In the genomic region with DNA sequence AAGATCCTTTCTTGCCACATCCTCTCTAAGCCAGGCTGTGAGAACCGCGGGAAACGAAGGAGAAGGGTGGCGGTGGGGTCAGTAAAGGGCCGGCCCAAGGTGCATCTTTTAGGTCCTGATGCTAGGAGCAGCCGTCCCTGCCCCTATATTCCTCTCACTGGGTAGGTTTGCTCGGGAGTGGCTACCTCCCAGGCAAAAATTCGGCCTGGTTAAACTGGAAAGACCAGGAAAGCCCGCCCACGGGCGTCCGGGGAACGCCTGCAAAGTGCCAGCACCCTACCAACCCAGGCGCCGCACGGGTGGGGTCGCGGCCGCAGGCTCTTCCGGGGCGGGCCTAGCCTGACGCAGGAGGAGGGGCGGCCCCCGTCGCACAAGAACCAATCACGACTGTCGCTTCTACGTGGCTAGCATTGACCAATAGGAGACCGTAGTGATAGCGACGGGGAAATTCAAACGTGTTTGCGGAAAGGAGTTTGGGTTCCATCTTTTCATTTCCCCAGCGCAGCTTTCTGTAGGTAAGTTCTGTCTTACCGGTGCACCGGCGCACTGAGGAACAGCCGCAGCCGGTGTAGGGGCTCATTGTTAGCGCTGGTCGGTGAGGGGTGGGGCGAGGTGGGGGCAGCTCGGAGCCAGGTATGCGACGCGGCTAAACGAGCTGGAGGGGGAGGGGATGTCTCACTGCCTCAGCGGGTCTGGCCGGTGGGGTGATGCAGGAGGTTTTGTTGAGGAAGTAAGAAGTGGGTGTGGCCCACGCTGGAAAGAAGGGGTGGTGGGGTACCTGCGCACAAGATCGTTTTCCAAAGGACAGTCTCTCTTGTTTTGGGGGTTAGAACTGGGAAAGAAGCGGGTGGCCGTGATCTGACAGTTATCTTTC, we compare ENCODE assay signal across 1 cellular context.
TF ChIP-seq lines count a peak whose summit lies in the region.

A gene (plus strand): TSS at position 451 of the 874 bp plus-strand sequence. CDS start 1,195 bp downstream, outside the sequence.

TF ChIP-seq in HepG2, 621 proteins besides CTCF, POLR2A, EP300 and RAD21 (continued from another document and continues in another):
- TF ChIP-seq, protein P1, sequence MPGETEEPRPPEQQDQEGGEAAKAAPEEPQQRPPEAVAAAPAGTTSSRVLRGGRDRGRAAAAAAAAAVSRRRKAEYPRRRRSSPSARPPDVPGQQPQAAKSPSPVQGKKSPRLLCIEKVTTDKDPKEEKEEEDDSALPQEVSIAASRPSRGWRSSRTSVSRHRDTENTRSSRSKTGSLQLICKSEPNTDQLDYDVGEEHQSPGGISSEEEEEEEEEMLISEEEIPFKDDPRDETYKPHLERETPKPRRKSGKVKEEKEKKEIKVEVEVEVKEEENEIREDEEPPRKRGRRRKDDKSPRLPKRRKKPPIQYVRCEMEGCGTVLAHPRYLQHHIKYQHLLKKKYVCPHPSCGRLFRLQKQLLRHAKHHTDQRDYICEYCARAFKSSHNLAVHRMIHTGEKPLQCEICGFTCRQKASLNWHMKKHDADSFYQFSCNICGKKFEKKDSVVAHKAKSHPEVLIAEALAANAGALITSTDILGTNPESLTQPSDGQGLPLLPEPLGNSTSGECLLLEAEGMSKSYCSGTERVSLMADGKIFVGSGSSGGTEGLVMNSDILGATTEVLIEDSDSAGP (CRISPR knock-in tag; IDR thresholded peaks at IDR 0.05; ENCODE audit: borderline replicate concordance) = peak; percentile 25; the same call in 1 of the 2 replicates
- TF ChIP-seq, protein P2, sequence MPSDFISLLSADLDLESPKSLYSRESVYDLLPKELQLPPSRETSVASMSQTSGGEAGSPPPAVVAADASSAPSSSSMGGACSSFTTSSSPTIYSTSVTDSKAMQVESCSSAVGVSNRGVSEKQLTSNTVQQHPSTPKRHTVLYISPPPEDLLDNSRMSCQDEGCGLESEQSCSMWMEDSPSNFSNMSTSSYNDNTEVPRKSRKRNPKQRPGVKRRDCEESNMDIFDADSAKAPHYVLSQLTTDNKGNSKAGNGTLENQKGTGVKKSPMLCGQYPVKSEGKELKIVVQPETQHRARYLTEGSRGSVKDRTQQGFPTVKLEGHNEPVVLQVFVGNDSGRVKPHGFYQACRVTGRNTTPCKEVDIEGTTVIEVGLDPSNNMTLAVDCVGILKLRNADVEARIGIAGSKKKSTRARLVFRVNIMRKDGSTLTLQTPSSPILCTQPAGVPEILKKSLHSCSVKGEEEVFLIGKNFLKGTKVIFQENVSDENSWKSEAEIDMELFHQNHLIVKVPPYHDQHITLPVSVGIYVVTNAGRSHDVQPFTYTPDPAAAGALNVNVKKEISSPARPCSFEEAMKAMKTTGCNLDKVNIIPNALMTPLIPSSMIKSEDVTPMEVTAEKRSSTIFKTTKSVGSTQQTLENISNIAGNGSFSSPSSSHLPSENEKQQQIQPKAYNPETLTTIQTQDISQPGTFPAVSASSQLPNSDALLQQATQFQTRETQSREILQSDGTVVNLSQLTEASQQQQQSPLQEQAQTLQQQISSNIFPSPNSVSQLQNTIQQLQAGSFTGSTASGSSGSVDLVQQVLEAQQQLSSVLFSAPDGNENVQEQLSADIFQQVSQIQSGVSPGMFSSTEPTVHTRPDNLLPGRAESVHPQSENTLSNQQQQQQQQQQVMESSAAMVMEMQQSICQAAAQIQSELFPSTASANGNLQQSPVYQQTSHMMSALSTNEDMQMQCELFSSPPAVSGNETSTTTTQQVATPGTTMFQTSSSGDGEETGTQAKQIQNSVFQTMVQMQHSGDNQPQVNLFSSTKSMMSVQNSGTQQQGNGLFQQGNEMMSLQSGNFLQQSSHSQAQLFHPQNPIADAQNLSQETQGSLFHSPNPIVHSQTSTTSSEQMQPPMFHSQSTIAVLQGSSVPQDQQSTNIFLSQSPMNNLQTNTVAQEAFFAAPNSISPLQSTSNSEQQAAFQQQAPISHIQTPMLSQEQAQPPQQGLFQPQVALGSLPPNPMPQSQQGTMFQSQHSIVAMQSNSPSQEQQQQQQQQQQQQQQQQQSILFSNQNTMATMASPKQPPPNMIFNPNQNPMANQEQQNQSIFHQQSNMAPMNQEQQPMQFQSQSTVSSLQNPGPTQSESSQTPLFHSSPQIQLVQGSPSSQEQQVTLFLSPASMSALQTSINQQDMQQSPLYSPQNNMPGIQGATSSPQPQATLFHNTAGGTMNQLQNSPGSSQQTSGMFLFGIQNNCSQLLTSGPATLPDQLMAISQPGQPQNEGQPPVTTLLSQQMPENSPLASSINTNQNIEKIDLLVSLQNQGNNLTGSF (CRISPR knock-in tag; IDR thresholded peaks at IDR 0.05) = no peak
- TF ChIP-seq PHB2 (IDR thresholded peaks at IDR 0.05; ENCODE audit: partially characterized antibody) = no peak
- no peak for TF ChIP-seq TCF7L2 (IDR thresholded peaks at IDR 0.05; ENCODE audit: low read depth, low read length)
- TF ChIP-seq ZNF550 (CRISPR knock-in tag; IDR thresholded peaks at IDR 0.05; ENCODE audit: borderline replicate concordance) = no peak
- TF ChIP-seq YEATS4 (CRISPR knock-in tag; IDR thresholded peaks at IDR 0.05; ENCODE audit: borderline replicate concordance) = no peak
- TF ChIP-seq HOXD1 (CRISPR knock-in tag; IDR thresholded peaks at IDR 0.05) = no peak
- TF ChIP-seq ZNF234 (CRISPR knock-in tag; conservative IDR thresholded peaks at IDR 0.05) = no peak
- TF ChIP-seq GFI1 (CRISPR knock-in tag; IDR thresholded peaks at IDR 0.05; ENCODE audit: borderline replicate concordance) = no peak
- no peak for TF ChIP-seq CBX5 (CRISPR knock-in tag; IDR thresholded peaks at IDR 0.05; ENCODE audit: borderline replicate concordance)
- peak; percentile 91 for TF ChIP-seq NFYB (CRISPR knock-in tag; IDR thresholded peaks at IDR 0.05)
- TF ChIP-seq NPAS2 (CRISPR knock-in tag; IDR thresholded peaks at IDR 0.05; ENCODE audit: borderline replicate concordance) = no peak
- TF ChIP-seq DNMT1 (CRISPR knock-in tag; IDR thresholded peaks at IDR 0.05) = no peak
- peak; percentile 77 for TF ChIP-seq ZFX (CRISPR knock-in tag; IDR thresholded peaks at IDR 0.05; ENCODE audit: low read depth)
- no peak for TF ChIP-seq SKI (IDR thresholded peaks at IDR 0.05; ENCODE audit: partially characterized antibody)
- TF ChIP-seq, protein P3, sequence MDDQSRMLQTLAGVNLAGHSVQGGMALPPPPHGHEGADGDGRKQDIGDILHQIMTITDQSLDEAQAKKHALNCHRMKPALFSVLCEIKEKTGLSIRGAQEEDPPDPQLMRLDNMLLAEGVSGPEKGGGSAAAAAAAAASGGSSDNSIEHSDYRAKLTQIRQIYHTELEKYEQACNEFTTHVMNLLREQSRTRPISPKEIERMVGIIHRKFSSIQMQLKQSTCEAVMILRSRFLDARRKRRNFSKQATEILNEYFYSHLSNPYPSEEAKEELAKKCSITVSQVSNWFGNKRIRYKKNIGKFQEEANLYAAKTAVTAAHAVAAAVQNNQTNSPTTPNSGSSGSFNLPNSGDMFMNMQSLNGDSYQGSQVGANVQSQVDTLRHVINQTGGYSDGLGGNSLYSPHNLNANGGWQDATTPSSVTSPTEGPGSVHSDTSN (CRISPR knock-in tag; IDR thresholded peaks at IDR 0.05; ENCODE audit: borderline replicate concordance) = no peak
- no peak for TF ChIP-seq ZNF577 (CRISPR knock-in tag; IDR thresholded peaks at IDR 0.05; ENCODE audit: borderline replicate concordance, low read depth)
- peak; percentile 84 for TF ChIP-seq MAZ (IDR thresholded peaks at IDR 0.05; ENCODE audit: borderline replicate concordance, low read depth, low read length)
- TF ChIP-seq MAZ (CRISPR knock-in tag; IDR thresholded peaks at IDR 0.05; ENCODE audit: low read depth) = no peak
- no peak for TF ChIP-seq IKZF1 (IDR thresholded peaks at IDR 0.05)
- no peak for TF ChIP-seq ZNF652 (CRISPR knock-in tag; IDR thresholded peaks at IDR 0.05; ENCODE audit: borderline replicate concordance, low read depth)
- TF ChIP-seq, protein P4, sequence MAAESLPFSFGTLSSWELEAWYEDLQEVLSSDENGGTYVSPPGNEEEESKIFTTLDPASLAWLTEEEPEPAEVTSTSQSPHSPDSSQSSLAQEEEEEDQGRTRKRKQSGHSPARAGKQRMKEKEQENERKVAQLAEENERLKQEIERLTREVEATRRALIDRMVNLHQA (CRISPR knock-in tag; IDR thresholded peaks at IDR 0.05) = no peak
- TF ChIP-seq, protein P5, sequence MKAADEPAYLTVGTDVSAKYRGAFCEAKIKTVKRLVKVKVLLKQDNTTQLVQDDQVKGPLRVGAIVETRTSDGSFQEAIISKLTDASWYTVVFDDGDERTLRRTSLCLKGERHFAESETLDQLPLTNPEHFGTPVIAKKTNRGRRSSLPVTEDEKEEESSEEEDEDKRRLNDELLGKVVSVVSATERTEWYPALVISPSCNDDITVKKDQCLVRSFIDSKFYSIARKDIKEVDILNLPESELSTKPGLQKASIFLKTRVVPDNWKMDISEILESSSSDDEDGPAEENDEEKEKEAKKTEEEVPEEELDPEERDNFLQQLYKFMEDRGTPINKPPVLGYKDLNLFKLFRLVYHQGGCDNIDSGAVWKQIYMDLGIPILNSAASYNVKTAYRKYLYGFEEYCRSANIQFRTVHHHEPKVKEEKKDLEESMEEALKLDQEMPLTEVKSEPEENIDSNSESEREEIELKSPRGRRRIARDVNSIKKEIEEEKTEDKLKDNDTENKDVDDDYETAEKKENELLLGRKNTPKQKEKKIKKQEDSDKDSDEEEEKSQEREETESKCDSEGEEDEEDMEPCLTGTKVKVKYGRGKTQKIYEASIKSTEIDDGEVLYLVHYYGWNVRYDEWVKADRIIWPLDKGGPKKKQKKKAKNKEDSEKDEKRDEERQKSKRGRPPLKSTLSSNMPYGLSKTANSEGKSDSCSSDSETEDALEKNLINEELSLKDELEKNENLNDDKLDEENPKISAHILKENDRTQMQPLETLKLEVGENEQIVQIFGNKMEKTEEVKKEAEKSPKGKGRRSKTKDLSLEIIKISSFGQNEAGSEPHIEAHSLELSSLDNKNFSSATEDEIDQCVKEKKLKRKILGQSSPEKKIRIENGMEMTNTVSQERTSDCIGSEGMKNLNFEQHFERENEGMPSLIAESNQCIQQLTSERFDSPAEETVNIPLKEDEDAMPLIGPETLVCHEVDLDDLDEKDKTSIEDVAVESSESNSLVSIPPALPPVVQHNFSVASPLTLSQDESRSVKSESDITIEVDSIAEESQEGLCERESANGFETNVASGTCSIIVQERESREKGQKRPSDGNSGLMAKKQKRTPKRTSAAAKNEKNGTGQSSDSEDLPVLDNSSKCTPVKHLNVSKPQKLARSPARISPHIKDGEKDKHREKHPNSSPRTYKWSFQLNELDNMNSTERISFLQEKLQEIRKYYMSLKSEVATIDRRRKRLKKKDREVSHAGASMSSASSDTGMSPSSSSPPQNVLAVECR (CRISPR knock-in tag; IDR thresholded peaks at IDR 0.05; ENCODE audit: borderline replicate concordance) = peak; percentile 99
- no peak for TF ChIP-seq GZF1 (CRISPR knock-in tag; IDR thresholded peaks at IDR 0.05)
- peak; percentile 82 for TF ChIP-seq KMT2A (CRISPR knock-in tag; IDR thresholded peaks at IDR 0.05)
- TF ChIP-seq KLF6 (CRISPR knock-in tag; IDR thresholded peaks at IDR 0.05) = no peak
- TF ChIP-seq, protein P6, sequence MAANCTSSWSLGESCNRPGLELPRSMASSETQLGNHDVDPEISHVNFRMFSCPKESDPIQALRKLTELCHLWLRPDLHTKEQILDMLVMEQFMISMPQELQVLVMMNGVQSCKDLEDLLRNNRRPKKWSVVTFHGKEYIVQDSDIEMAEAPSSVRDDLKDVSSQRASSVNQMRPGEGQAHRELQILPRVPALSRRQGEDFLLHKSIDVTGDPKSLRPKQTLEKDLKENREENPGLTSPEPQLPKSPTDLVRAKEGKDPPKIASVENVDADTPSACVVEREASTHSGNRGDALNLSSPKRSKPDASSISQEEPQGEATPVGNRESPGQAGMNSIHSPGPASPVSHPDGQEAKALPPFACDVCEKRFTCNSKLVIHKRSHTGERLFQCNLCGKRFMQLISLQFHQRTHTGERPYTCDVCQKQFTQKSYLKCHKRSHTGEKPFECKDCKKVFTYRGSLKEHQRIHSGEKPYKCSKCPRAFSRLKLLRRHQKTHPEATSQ (CRISPR knock-in tag; IDR thresholded peaks at IDR 0.05; ENCODE audit: borderline replicate concordance) = no peak
- TF ChIP-seq CBFB (CRISPR knock-in tag; IDR thresholded peaks at IDR 0.05) = no peak; the same call in 1 of the 2 replicates
- TF ChIP-seq, protein P7, sequence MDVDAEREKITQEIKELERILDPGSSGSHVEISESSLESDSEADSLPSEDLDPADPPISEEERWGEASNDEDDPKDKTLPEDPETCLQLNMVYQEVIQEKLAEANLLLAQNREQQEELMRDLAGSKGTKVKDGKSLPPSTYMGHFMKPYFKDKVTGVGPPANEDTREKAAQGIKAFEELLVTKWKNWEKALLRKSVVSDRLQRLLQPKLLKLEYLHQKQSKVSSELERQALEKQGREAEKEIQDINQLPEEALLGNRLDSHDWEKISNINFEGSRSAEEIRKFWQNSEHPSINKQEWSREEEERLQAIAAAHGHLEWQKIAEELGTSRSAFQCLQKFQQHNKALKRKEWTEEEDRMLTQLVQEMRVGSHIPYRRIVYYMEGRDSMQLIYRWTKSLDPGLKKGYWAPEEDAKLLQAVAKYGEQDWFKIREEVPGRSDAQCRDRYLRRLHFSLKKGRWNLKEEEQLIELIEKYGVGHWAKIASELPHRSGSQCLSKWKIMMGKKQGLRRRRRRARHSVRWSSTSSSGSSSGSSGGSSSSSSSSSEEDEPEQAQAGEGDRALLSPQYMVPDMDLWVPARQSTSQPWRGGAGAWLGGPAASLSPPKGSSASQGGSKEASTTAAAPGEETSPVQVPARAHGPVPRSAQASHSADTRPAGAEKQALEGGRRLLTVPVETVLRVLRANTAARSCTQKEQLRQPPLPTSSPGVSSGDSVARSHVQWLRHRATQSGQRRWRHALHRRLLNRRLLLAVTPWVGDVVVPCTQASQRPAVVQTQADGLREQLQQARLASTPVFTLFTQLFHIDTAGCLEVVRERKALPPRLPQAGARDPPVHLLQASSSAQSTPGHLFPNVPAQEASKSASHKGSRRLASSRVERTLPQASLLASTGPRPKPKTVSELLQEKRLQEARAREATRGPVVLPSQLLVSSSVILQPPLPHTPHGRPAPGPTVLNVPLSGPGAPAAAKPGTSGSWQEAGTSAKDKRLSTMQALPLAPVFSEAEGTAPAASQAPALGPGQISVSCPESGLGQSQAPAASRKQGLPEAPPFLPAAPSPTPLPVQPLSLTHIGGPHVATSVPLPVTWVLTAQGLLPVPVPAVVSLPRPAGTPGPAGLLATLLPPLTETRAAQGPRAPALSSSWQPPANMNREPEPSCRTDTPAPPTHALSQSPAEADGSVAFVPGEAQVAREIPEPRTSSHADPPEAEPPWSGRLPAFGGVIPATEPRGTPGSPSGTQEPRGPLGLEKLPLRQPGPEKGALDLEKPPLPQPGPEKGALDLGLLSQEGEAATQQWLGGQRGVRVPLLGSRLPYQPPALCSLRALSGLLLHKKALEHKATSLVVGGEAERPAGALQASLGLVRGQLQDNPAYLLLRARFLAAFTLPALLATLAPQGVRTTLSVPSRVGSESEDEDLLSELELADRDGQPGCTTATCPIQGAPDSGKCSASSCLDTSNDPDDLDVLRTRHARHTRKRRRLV (CRISPR knock-in tag; IDR thresholded peaks at IDR 0.05) = no peak
